ENCODE assay signal across 28 cellular contexts in genomic region chr4:175091649-175092048, GRCh38.
"Had no signal": no experiment of that assay in that cellular context is flagged by ENCODE, and none has a peak within 500 bp of the region (broad histone marks: within the 10 kb centered on the region; RNA-seq: fewer than 3 reads in every experiment).

No MANE protein-coding gene starts in this region.

- H3K27ac ChIP-seq: ascending aorta, breast epithelium, coronary artery, dorsolateral prefrontal cortex, esophagus muscularis mucosa, foreskin keratinocyte, gastrocnemius medialis, heart left ventricle, VCaP had no signal

- H3K4me1 ChIP-seq: ascending aorta, breast epithelium, esophagus muscularis mucosa, foreskin keratinocyte, gastrocnemius medialis, heart left ventricle had no signal

- ATAC-seq: activated naive CD4-positive, alpha-beta T cell treated with anti-CD3 and anti-CD28 coated beads, Interleukin-2, amount 50 U/mL, for 72 hours; activated T-cell treated with anti-CD3 and anti-CD28 coated beads, Interleukin-2, amount 50 U/mL, for 72 hours; foreskin keratinocyte; gastrocnemius medialis; WTC11 had no signal

- H3K36me3 ChIP-seq: ascending aorta, breast epithelium, esophagus muscularis mucosa, gastrocnemius medialis, heart left ventricle had no signal

- H3K9me3 ChIP-seq: ascending aorta, gastrocnemius medialis had no signal

- H3K4me3 ChIP-seq: ascending aorta, breast epithelium, coronary artery, dorsolateral prefrontal cortex, esophagus muscularis mucosa, gastrocnemius medialis, heart left ventricle had no signal

- H3K27me3 ChIP-seq: ascending aorta, breast epithelium, dorsolateral prefrontal cortex, esophagus muscularis mucosa, foreskin keratinocyte, gastrocnemius medialis, heart left ventricle had no signal

- DNase-seq: activated CD4-positive, alpha-beta memory T cell treated with anti-CD3 and anti-CD28 coated beads, Interleukin-2, amount 10 ng/mL, durations not matched to agents 7 days and 5 days; activated CD4-positive, alpha-beta T cell treated with anti-CD3 and anti-CD28 coated beads for 1 hour; activated CD4-positive, alpha-beta T cell treated with anti-CD3 and anti-CD28 coated beads for 4 hours; activated CD4-positive, alpha-beta T cell treated with anti-CD3 and anti-CD28 coated beads, Interleukin-2, amount 10 ng/mL, durations not matched to agents 7 days and 5 days; activated CD4-positive, alpha-beta T cell treated with anti-CD3 and anti-CD28 coated beads, Interleukin-2, amount 50 U/mL, for 4 hours; activated CD8-positive, alpha-beta memory T cell treated with anti-CD3 and anti-CD28 coated beads, Interleukin-2, amount 50 U/mL, for 48 hours; activated naive CD4-positive, alpha-beta T cell; activated naive CD4-positive, alpha-beta T cell treated with anti-CD3 and anti-CD28 coated beads, Interleukin-2, amount 10 ng/mL, durations not matched to agents 7 days and 5 days; activated naive CD8-positive, alpha-beta T cell treated with anti-CD3 and anti-CD28 coated beads, Interleukin-2, amount 10 ng/mL, durations not matched to agents 7 days and 5 days; activated T-cell treated with anti-CD3 and anti-CD28 coated beads for 4 hours; activated T-cell treated with anti-CD3 and anti-CD28 coated beads, Interleukin-2, amount 50 U/mL, for 24 hours; activated T-cell treated with anti-CD3 and anti-CD28 coated beads, Interleukin-2, amount 50 U/mL, for 72 hours; dorsolateral prefrontal cortex; effector memory CD4-positive, alpha-beta T cell; endodermal cell; erythroblast; foreskin keratinocyte; gastrocnemius medialis; glutamatergic neuron; T-helper 2 cell had no signal
